ENCODE assay signal across 8 cellular contexts in genomic region chr11:83156996-83157754, GRCh38. TPM values are rescaled to one million over a fixed set of nuclear protein-coding genes. Genes with fewer than 3 reads are reported as not detected.
DNase-seq lines count a peak whose midpoint lies in the region; ATAC-seq lines count a peak whose summit lies in the region.

PCF11 (plus strand) TSS chr11:83157131; CDS start chr11:83157440, 309 bp downstream.

- POLR2A ChIA-PET in naive thymus-derived CD4-positive, alpha-beta T cell (lab: Charles Lee) = interaction anchor here (0.6 to 8.3 kb wide), 52 partner anchors 8 to 424 kb away, joined by 3 to 192 read pairs (median 7); partner anchors contain the start of genes ANKRD42, CCDC90B, DDIAS and FAM181B

- H3K27ac Mint-ChIP-seq in T-helper 17 cell = peak within 1 kb of the TSS; percentile 99
- H3K27ac Mint-ChIP-seq in naive thymus-derived CD4-positive, alpha-beta T cell = peak within 1 kb of the TSS; percentile 98 to 100 (median 100)

- peaks cover 0 to 14% (median 0%) of the 10 kb centered on the region in 3 experiments for H3K36me3 ChIP-seq in naive thymus-derived CD4-positive, alpha-beta T cell (ENCODE audit: control insufficient read depth in 2 of 3, insufficient read depth in 3 of 3, low read length in 3 of 3)

- peak within 1 kb of the TSS; percentile 92 for H3K27ac ChIP-seq in epithelial cell of prostate
- peak within 1 kb of the TSS; percentile 98 for H3K27ac ChIP-seq in naive thymus-derived CD4-positive, alpha-beta T cell (ENCODE audit: low read depth, low read length)

- ATAC-seq in HG02938 (IDR thresholded peaks at IDR 0.05; ENCODE audit: unreplicated experiment) (peak; percentile 5), T-helper 17 cell (peak; percentile 15), GM18873 (IDR thresholded peaks at IDR 0.05; ENCODE audit: low FRiP score, unreplicated experiment) (no peak)
- ATAC-seq in naive thymus-derived CD4-positive, alpha-beta T cell = peak; percentile 11

- intact Hi-C loops in naive thymus-derived CD4-positive, alpha-beta T cell (cut with micrococcal nuclease) = loop anchor here (1.0 to 10.0 kb wide), 11 partner anchors 36 to 402 kb away; partner anchors contain the start of genes ANKRD42 (in 2 of the 2), CCDC90B (in 2 of the 2), DDIAS (in 2 of the 2) and RAB30 (in 2 of the 2)

- peak within 1 kb of the TSS; percentile 98 for H3K4me3 Mint-ChIP-seq in T-helper 17 cell
- H3K4me3 Mint-ChIP-seq in naive thymus-derived CD4-positive, alpha-beta T cell = peak within 1 kb of the TSS; percentile 96 to 100 (median 99)

- peaks cover 31% of the 10 kb centered on the region for H3K4me1 Mint-ChIP-seq in T-helper 17 cell
- H3K4me1 Mint-ChIP-seq in naive thymus-derived CD4-positive, alpha-beta T cell = peaks cover 19 to 41% (median 31%) of the 10 kb centered on the region in 7 donors

- H3K27me3 ChIP-seq in naive thymus-derived CD4-positive, alpha-beta T cell (ENCODE audit: control insufficient read depth in 2 of 2, insufficient read depth in 2 of 2, low read length in 2 of 2) = no peaks in the 10 kb centered on the region

- H3K27me3 Mint-ChIP-seq in T-helper 17 cell = no peaks in the 10 kb centered on the region
- H3K27me3 Mint-ChIP-seq in naive thymus-derived CD4-positive, alpha-beta T cell = peaks cover 0 to 3% (median 0%) of the 10 kb centered on the region in 5 donors

- peaks cover 8 to 26% of the 10 kb centered on the region in 2 donors for H3K4me1 ChIP-seq in naive thymus-derived CD4-positive, alpha-beta T cell (ENCODE audit: control insufficient read depth in 2 of 2, insufficient read depth in 2 of 2, low read length in 2 of 2)

- peak within 1 kb of the TSS; percentile 90 for H3K4me3 ChIP-seq in naive thymus-derived CD4-positive, alpha-beta T cell (ENCODE audit: low read length)

- H3K36me3 Mint-ChIP-seq in T-helper 17 cell (ENCODE audit: low read depth) = peaks cover 9% of the 10 kb centered on the region
- H3K36me3 Mint-ChIP-seq in naive thymus-derived CD4-positive, alpha-beta T cell = peaks cover 5 to 41% (median 20%) of the 10 kb centered on the region in 5 donors

- peaks cover 0 to 6% (median 0%) of the 10 kb centered on the region in 11 donors for H3K9me3 Mint-ChIP-seq in naive thymus-derived CD4-positive, alpha-beta T cell

- H3K9me3 ChIP-seq in T-helper 17 cell (ENCODE audit: control insufficient read depth, low read length, poor library complexity, severe bottlenecking) = no peaks in the 10 kb centered on the region
- H3K9me3 ChIP-seq in naive thymus-derived CD4-positive, alpha-beta T cell (ENCODE audit: control insufficient read depth in 2 of 3, low read length in 3 of 3) = no peaks in the 10 kb centered on the region

- peak; percentile 47 for DNase-seq in NCI-H345 treated with DMSO at 0.1 percent for 48 hours (lab: John Stamatoyannopoulos, UW; ENCODE audit: unreplicated experiment)
- no peak for DNase-seq in NCI-H345 (lab: John Stamatoyannopoulos, UW)
- DNase-seq in T-helper 17 cell = peak in 1 of 3 donors; percentile 95
- no peak for DNase-seq in epithelial cell of prostate (ENCODE audit: low read depth, low spot score)
- peak in 2 of 9 donors; percentile 85 to 97 for DNase-seq in naive thymus-derived CD4-positive, alpha-beta T cell
- DNase-seq in ecto neural progenitor cell (ENCODE audit: low spot score) = no peak

- CTCF ChIA-PET in naive thymus-derived CD4-positive, alpha-beta T cell (lab: Charles Lee) = interaction anchor here (1.1 to 2.0 kb wide), 4 partner anchors 9 to 256 kb away, joined by 3 to 9 read pairs (median 6); partner anchors contain the start of gene DDIAS

RNA-seq across cellular contexts. Expression of gene PCF11, which starts in this region (rescaled TPM):
- total RNA-seq in T-helper 17 cell = 100 to 1,000 TPM; 152 to 153 TPM
- 100 to 1,000 TPM in 4 of 5 experiments, 10 to 100 TPM in 1; 86.5 to 180 (median 172) TPM for total RNA-seq in naive thymus-derived CD4-positive, alpha-beta T cell
- polyA plus RNA-seq in naive thymus-derived CD4-positive, alpha-beta T cell = 10 to 100 TPM; 32.0 to 36.4 TPM
